In the genomic region with DNA sequence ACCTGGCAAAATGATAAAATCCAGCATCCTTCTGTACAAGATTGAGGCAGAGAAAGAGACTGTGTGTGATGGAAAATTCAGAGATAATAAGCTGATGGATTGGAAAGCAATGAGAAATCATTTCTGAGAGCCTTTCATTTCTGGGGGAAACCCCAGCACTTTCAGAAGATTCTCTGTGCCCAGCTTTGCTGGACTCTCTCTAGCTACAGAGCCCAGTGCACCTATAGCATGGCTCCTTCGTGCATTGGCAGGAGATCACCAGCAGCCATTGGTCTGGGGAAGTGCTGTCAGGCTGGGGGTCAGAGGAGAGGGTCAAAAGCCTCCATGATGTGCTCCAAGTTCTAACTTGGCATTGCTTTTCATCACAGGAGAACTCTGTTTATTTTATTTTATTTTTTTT, we compare ENCODE assay signal across 3 cellular contexts.
TF ChIP-seq lines count a peak whose summit lies in the region.

No MANE protein-coding gene starts in this region.

TF ChIP-seq in SK-N-SH, 30 proteins besides CTCF, POLR2A, EP300 and RAD21 (continues in another document):
- TF ChIP-seq, protein P1, sequence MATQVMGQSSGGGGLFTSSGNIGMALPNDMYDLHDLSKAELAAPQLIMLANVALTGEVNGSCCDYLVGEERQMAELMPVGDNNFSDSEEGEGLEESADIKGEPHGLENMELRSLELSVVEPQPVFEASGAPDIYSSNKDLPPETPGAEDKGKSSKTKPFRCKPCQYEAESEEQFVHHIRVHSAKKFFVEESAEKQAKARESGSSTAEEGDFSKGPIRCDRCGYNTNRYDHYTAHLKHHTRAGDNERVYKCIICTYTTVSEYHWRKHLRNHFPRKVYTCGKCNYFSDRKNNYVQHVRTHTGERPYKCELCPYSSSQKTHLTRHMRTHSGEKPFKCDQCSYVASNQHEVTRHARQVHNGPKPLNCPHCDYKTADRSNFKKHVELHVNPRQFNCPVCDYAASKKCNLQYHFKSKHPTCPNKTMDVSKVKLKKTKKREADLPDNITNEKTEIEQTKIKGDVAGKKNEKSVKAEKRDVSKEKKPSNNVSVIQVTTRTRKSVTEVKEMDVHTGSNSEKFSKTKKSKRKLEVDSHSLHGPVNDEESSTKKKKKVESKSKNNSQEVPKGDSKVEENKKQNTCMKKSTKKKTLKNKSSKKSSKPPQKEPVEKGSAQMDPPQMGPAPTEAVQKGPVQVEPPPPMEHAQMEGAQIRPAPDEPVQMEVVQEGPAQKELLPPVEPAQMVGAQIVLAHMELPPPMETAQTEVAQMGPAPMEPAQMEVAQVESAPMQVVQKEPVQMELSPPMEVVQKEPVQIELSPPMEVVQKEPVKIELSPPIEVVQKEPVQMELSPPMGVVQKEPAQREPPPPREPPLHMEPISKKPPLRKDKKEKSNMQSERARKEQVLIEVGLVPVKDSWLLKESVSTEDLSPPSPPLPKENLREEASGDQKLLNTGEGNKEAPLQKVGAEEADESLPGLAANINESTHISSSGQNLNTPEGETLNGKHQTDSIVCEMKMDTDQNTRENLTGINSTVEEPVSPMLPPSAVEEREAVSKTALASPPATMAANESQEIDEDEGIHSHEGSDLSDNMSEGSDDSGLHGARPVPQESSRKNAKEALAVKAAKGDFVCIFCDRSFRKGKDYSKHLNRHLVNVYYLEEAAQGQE (IDR thresholded peaks at IDR 0.05; ENCODE audit: low read depth, low read length) = no peak
- TF ChIP-seq MXI1 (IDR thresholded peaks at IDR 0.05; ENCODE audit: low read depth, low read length) (no peak), RFX5 (IDR thresholded peaks at IDR 0.05; ENCODE audit: low read length) (no peak), TEAD4 (IDR thresholded peaks at IDR 0.05; ENCODE audit: borderline replicate concordance, insufficient read depth) (no peak), NRF1 (IDR thresholded peaks at IDR 0.05; ENCODE audit: low read depth, low read length) (no peak), FOSL2 (IDR thresholded peaks at IDR 0.05; ENCODE audit: borderline replicate concordance, low read depth) (no peak), SMC3 (IDR thresholded peaks at IDR 0.05; ENCODE audit: low read depth, low read length) (no peak)
- TF ChIP-seq, protein P2, sequence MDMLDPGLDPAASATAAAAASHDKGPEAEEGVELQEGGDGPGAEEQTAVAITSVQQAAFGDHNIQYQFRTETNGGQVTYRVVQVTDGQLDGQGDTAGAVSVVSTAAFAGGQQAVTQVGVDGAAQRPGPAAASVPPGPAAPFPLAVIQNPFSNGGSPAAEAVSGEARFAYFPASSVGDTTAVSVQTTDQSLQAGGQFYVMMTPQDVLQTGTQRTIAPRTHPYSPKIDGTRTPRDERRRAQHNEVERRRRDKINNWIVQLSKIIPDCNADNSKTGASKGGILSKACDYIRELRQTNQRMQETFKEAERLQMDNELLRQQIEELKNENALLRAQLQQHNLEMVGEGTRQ (IDR thresholded peaks at IDR 0.05; ENCODE audit: borderline replicate concordance, low read depth, low read length) = no peak
- TF ChIP-seq, protein P3, sequence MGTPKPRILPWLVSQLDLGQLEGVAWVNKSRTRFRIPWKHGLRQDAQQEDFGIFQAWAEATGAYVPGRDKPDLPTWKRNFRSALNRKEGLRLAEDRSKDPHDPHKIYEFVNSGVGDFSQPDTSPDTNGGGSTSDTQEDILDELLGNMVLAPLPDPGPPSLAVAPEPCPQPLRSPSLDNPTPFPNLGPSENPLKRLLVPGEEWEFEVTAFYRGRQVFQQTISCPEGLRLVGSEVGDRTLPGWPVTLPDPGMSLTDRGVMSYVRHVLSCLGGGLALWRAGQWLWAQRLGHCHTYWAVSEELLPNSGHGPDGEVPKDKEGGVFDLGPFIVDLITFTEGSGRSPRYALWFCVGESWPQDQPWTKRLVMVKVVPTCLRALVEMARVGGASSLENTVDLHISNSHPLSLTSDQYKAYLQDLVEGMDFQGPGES (IDR thresholded peaks at IDR 0.05; ENCODE audit: low read depth, low read length) = no peak
- TF ChIP-seq, protein P4, sequence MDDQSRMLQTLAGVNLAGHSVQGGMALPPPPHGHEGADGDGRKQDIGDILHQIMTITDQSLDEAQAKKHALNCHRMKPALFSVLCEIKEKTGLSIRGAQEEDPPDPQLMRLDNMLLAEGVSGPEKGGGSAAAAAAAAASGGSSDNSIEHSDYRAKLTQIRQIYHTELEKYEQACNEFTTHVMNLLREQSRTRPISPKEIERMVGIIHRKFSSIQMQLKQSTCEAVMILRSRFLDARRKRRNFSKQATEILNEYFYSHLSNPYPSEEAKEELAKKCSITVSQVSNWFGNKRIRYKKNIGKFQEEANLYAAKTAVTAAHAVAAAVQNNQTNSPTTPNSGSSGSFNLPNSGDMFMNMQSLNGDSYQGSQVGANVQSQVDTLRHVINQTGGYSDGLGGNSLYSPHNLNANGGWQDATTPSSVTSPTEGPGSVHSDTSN (IDR thresholded peaks at IDR 0.05) = no peak

TF ChIP-seq in SK-N-SH treated with all-trans-retinoic acid at 6 μM for 48 hours, 23 proteins besides CTCF, POLR2A, EP300 and RAD21:
- TF ChIP-seq, protein P5, sequence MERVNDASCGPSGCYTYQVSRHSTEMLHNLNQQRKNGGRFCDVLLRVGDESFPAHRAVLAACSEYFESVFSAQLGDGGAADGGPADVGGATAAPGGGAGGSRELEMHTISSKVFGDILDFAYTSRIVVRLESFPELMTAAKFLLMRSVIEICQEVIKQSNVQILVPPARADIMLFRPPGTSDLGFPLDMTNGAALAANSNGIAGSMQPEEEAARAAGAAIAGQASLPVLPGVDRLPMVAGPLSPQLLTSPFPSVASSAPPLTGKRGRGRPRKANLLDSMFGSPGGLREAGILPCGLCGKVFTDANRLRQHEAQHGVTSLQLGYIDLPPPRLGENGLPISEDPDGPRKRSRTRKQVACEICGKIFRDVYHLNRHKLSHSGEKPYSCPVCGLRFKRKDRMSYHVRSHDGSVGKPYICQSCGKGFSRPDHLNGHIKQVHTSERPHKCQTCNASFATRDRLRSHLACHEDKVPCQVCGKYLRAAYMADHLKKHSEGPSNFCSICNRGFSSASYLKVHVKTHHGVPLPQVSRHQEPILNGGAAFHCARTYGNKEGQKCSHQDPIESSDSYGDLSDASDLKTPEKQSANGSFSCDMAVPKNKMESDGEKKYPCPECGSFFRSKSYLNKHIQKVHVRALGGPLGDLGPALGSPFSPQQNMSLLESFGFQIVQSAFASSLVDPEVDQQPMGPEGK (CRISPR knock-in tag; IDR thresholded peaks at IDR 0.05; ENCODE audit: borderline replicate concordance) = no peak
- TF ChIP-seq BACH2 (CRISPR knock-in tag; IDR thresholded peaks at IDR 0.05; ENCODE audit: borderline replicate concordance) (no peak), ZC3H10 (CRISPR knock-in tag; IDR thresholded peaks at IDR 0.05) (no peak), GLIS3 (CRISPR knock-in tag; IDR thresholded peaks at IDR 0.05) (no peak), TOX (CRISPR knock-in tag; IDR thresholded peaks at IDR 0.05; ENCODE audit: borderline replicate concordance) (no peak), ISL1 (CRISPR knock-in tag; IDR thresholded peaks at IDR 0.05) (no peak)

TF ChIP-seq in H1, 55 proteins besides CTCF, POLR2A, EP300 and RAD21 (continued from another document):
- no peak for TF ChIP-seq EZH2 (IDR thresholded peaks at IDR 0.05; ENCODE audit: low read depth, low read length, severe bottlenecking)
- TF ChIP-seq CHD1 (IDR thresholded peaks at IDR 0.05; ENCODE audit: low read depth, low read length) = no peak
- TF ChIP-seq, protein P6, sequence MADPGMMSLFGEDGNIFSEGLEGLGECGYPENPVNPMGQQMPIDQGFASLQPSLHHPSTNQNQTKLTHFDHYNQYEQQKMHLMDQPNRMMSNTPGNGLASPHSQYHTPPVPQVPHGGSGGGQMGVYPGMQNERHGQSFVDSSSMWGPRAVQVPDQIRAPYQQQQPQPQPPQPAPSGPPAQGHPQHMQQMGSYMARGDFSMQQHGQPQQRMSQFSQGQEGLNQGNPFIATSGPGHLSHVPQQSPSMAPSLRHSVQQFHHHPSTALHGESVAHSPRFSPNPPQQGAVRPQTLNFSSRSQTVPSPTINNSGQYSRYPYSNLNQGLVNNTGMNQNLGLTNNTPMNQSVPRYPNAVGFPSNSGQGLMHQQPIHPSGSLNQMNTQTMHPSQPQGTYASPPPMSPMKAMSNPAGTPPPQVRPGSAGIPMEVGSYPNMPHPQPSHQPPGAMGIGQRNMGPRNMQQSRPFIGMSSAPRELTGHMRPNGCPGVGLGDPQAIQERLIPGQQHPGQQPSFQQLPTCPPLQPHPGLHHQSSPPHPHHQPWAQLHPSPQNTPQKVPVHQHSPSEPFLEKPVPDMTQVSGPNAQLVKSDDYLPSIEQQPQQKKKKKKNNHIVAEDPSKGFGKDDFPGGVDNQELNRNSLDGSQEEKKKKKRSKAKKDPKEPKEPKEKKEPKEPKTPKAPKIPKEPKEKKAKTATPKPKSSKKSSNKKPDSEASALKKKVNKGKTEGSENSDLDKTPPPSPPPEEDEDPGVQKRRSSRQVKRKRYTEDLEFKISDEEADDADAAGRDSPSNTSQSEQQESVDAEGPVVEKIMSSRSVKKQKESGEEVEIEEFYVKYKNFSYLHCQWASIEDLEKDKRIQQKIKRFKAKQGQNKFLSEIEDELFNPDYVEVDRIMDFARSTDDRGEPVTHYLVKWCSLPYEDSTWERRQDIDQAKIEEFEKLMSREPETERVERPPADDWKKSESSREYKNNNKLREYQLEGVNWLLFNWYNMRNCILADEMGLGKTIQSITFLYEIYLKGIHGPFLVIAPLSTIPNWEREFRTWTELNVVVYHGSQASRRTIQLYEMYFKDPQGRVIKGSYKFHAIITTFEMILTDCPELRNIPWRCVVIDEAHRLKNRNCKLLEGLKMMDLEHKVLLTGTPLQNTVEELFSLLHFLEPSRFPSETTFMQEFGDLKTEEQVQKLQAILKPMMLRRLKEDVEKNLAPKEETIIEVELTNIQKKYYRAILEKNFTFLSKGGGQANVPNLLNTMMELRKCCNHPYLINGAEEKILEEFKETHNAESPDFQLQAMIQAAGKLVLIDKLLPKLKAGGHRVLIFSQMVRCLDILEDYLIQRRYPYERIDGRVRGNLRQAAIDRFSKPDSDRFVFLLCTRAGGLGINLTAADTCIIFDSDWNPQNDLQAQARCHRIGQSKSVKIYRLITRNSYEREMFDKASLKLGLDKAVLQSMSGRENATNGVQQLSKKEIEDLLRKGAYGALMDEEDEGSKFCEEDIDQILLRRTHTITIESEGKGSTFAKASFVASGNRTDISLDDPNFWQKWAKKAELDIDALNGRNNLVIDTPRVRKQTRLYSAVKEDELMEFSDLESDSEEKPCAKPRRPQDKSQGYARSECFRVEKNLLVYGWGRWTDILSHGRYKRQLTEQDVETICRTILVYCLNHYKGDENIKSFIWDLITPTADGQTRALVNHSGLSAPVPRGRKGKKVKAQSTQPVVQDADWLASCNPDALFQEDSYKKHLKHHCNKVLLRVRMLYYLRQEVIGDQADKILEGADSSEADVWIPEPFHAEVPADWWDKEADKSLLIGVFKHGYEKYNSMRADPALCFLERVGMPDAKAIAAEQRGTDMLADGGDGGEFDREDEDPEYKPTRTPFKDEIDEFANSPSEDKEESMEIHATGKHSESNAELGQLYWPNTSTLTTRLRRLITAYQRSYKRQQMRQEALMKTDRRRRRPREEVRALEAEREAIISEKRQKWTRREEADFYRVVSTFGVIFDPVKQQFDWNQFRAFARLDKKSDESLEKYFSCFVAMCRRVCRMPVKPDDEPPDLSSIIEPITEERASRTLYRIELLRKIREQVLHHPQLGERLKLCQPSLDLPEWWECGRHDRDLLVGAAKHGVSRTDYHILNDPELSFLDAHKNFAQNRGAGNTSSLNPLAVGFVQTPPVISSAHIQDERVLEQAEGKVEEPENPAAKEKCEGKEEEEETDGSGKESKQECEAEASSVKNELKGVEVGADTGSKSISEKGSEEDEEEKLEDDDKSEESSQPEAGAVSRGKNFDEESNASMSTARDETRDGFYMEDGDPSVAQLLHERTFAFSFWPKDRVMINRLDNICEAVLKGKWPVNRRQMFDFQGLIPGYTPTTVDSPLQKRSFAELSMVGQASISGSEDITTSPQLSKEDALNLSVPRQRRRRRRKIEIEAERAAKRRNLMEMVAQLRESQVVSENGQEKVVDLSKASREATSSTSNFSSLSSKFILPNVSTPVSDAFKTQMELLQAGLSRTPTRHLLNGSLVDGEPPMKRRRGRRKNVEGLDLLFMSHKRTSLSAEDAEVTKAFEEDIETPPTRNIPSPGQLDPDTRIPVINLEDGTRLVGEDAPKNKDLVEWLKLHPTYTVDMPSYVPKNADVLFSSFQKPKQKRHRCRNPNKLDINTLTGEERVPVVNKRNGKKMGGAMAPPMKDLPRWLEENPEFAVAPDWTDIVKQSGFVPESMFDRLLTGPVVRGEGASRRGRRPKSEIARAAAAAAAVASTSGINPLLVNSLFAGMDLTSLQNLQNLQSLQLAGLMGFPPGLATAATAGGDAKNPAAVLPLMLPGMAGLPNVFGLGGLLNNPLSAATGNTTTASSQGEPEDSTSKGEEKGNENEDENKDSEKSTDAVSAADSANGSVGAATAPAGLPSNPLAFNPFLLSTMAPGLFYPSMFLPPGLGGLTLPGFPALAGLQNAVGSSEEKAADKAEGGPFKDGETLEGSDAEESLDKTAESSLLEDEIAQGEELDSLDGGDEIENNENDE (IDR thresholded peaks at IDR 0.05; ENCODE audit: insufficient replicate concordance, low read length) = no peak
- no peak for TF ChIP-seq NANOG (IDR thresholded peaks at IDR 0.05; ENCODE audit: insufficient read depth, low read depth, low read length, poor library complexity, severe bottlenecking)
- no peak for TF ChIP-seq POU5F1 (IDR thresholded peaks at IDR 0.05; ENCODE audit: low read depth, low read length)
TF ChIP-seq in H1: peak in this region for 0.
